Comparison of ENCODE assay signal across 12 cellular contexts in genomic region chr6:105259912-105260889, GRCh38.
DNase-seq lines count a peak whose midpoint lies in the region; ATAC-seq and TF ChIP-seq lines count a peak whose summit lies in the region.
"Had no signal": no experiment of that assay in that cellular context is flagged by ENCODE, and none has a peak within 500 bp of the region (broad histone marks: within the 10 kb centered on the region; RNA-seq: fewer than 3 reads in every experiment).

No MANE protein-coding gene starts in this region.

- peaks cover 14% of the 10 kb centered on the region in 2 donors for H3K4me1 ChIP-seq in thyroid gland

- no peak overlapping the region for H3K4me3 ChIP-seq in thyroid gland (replicated peaks in 1 of 3)

- intact Hi-C loops in Right ventricle myocardium superior (cut with DNase I), result no loop called here
- intact Hi-C loops in thyroid gland (cut with DNase I), result no loop called here

- no peaks in the 10 kb centered on the region for H3K9me3 ChIP-seq in thyroid gland

- no peak for TF ChIP-seq CTCF in thyroid gland (IDR thresholded peaks at IDR 0.05)

- peak; percentile 82 for ATAC-seq in Right ventricle myocardium superior (ENCODE audit: poor library complexity)

- TF ChIP-seq POLR2A in thyroid gland (IDR thresholded peaks at IDR 0.05), result no peak

- no peaks in the 10 kb centered on the region for H3K36me3 ChIP-seq in thyroid gland

- H3K27ac ChIP-seq in thyroid gland, result no peak overlapping the region

- 45 to 48% methylated on average over 13 of the region's 13 CpGs for WGBS in thyroid gland, 2 donors

- no peaks in the 10 kb centered on the region for H3K27me3 ChIP-seq in thyroid gland

- peak; percentile 17 for DNase-seq in NK-92 treated with Interleukin-12 subunit alpha and Interleukin-12 subunit beta, amount 100 ng/mL, for 24 hours (lab: John Stamatoyannopoulos, UW)
- DNase-seq in NK-92 (lab: John Stamatoyannopoulos, UW; ENCODE audit: unreplicated experiment) (no peak), NCI-H69 (lab: John Stamatoyannopoulos, UW) (peak; percentile 98), Right ventricle myocardium superior (no peak), thyroid gland (peak; percentile 9 to 19), mucosa of gallbladder (ENCODE audit: low spot score) (no peak), AG08396 (ENCODE audit: low spot score) (no peak), occipital lobe (lab: John Stamatoyannopoulos, UW) (no peak)
- DNase-seq: activated CD4-positive, alpha-beta T cell treated with anti-CD3 and anti-CD28 coated beads, Interleukin-2, amount 10 ng/mL, durations not matched to agents 7 days and 5 days; activated T-cell treated with anti-CD3 and anti-CD28 coated beads, Interleukin-2, amount 50 U/mL, for 24 hours; erythroblast; NCI-H2081 treated with DMSO at 0.1 percent for 48 hours had no signal

Comparison
In these comparisons a context has a peak if more than half of its experiments do, and no peak if none do; other contexts are left out.
1. DNase-seq: peak in NK-92 treated with Interleukin-12 subunit alpha and Interleukin-12 subunit beta, amount 100 ng/mL, for 24 hours (single experiment), NCI-H69 (single experiment) and thyroid gland (2 of 2); none in NK-92 (single experiment), Right ventricle myocardium superior (single experiment), mucosa of gallbladder (single experiment), AG08396 (single experiment) and occipital lobe (single experiment).